In the genomic region with DNA sequence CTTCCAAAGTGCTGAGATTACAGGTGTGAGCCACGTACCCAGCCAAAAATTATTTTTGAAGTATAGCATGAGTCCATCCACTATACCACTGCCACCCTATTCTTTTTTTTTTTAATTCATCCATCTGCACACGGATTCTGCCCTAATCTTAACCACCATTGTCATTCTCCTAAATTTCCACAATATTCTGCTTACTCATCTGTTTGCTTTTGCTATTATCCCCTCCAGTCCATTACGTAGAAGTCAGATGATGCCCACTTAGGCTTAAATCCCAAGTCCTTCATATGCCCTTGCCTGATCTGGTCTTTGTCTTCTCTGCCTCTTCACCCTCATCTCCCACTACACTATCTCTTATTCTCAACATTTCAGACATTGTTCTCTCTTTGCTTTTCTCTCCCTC, we compare ENCODE assay signal across 1 cellular context.
TF ChIP-seq lines count a peak whose summit lies in the region.

No MANE protein-coding gene starts in this region.

TF ChIP-seq in WTC11, 78 proteins besides CTCF, POLR2A, EP300 and RAD21 (continued from another document):
- no peak for TF ChIP-seq ATF6 (CRISPR knock-in tag; IDR thresholded peaks at IDR 0.05)
